ENCODE assay signal across 28 cellular contexts in the genomic region with DNA sequence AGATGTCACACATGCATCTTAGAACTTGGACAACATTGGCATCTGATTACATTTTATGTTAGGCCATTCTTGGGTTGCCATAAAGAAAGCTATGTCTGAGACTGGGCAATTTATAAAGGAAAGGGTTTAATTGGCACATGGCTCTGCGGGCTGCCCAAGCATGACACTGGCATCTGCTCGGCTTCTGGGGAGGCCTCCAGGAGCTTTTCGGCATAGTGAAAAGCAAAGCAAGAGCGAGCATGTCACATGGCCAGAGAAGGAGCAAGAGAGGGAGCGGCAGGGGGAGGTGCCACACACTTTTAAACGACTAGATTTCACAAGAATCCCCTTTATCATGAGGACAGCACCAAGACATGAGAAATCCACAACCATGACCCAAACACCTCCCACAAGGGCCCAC. TPM values are rescaled to one million over a fixed set of nuclear protein-coding genes. Genes with fewer than 3 reads are reported as not detected.
"Had no signal": no experiment of that assay in that cellular context is flagged by ENCODE, and none has a peak within 500 bp of the region (broad histone marks: within the 10 kb centered on the region; RNA-seq: fewer than 3 reads in every experiment).

No MANE protein-coding gene starts in this region.

- H3K36me3 ChIP-seq: left ventricle myocardium inferior, neural progenitor cell, neutrophil, right atrium auricular region, right lobe of liver, stomach, thyroid gland, transverse colon, upper lobe of left lung, vagina had no signal

- H3K4me2 ChIP-seq: hepatocyte, neural progenitor cell, smooth muscle cell had no signal

- H2AFZ ChIP-seq: hepatocyte, neural progenitor cell, parathyroid adenoma had no signal

- H3K4me3 ChIP-seq: hepatocyte, left ventricle myocardium inferior, lung, neural progenitor cell, right atrium auricular region, right lobe of liver, smooth muscle cell, stomach, testis, thyroid gland, transverse colon, upper lobe of left lung, vagina had no signal

- H3K27ac ChIP-seq: hepatocyte, left ventricle myocardium inferior, neural progenitor cell, neutrophil, parathyroid adenoma, right atrium auricular region, right lobe of liver, stomach, testis, thyroid gland, transverse colon, upper lobe of left lung, vagina had no signal

- H3K27me3 ChIP-seq: hepatocyte, neural progenitor cell, right atrium auricular region, right lobe of liver, testis, thyroid gland, transverse colon, upper lobe of left lung, vagina had no signal

- DNase-seq: islet precursor cell; left ventricle myocardium inferior; mesendoderm; naive B cell; natural killer cell; nephron progenitor cell; occipital lobe; right lobe of liver; stimulated activated CD4-positive, alpha-beta T cell treated with anti-CD3 and anti-CD28 coated beads, Interleukin-12 subunit alpha, Interleukin-12 subunit beta, amount 100 ng/mL, for 4 hours; stimulated activated CD4-positive, alpha-beta T cell treated with anti-CD3 and anti-CD28 coated beads, Interleukin-15, amount 100 ng/mL, for 24 hours; stimulated activated CD4-positive, alpha-beta T cell treated with anti-CD3 and anti-CD28 coated beads, Interleukin-2, amount 100 ng/mL, for 24 hours; stimulated activated CD4-positive, alpha-beta T cell treated with anti-CD3 and anti-CD28 coated beads, Interleukin-4, amount 100 ng/mL, for 1 hour; stimulated activated naive B cell treated with anti-CD40 and anti-IgM and Interleukin-4, amounts not matched to agents 10 μg/mL and 1 μg/mL and 100 μg/mL, for 72 hours; stimulated activated naive CD8-positive, alpha-beta T cell treated with anti-CD3 and anti-CD28 coated beads, Interleukin-15, Interleukin-2, amounts not matched to agents 100 U/mL and 50 U/mL, for 24 hours; stomach; testis; thyroid gland; transverse colon; upper lobe of left lung had no signal

- H3K4me1 ChIP-seq: left ventricle myocardium inferior, neural progenitor cell, parathyroid adenoma, right atrium auricular region, right lobe of liver, stomach, testis, thyroid gland, transverse colon, upper lobe of left lung, vagina had no signal

- H3K9me3 ChIP-seq: left ventricle myocardium inferior, neutrophil, right atrium auricular region, right lobe of liver, stomach, testis, thyroid gland, transverse colon, upper lobe of left lung, vagina had no signal

- ATAC-seq: natural killer cell; right lobe of liver; stimulated activated naive B cell treated with anti-CD40 and anti-IgM and Interleukin-4, amounts not matched to agents 10 μg/mL and 1 μg/mL and 100 μg/mL, for 72 hours; stimulated activated naive CD8-positive, alpha-beta T cell treated with anti-CD3 and anti-CD28 coated beads, Interleukin-15, Interleukin-2, amounts not matched to agents 100 U/mL and 50 U/mL, for 24 hours had no signal

- H3K9ac ChIP-seq: neural progenitor cell, parathyroid adenoma had no signal

RNA-seq across cellular contexts. Expression of gene RYR3, which starts 11.3 kb away (rescaled TPM):
- total RNA-seq: osteocyte had no signal
